Comparison of ENCODE assay signal across 1 cellular context in genomic region chr18:79624356-79624961, GRCh38.
TF ChIP-seq lines count a peak whose summit lies in the region.

No MANE protein-coding gene starts in this region.

TF ChIP-seq in K562, 482 proteins besides CTCF, POLR2A, EP300 and RAD21 (continued from another document):
- no peak for TF ChIP-seq SNRNP70 (optimal IDR thresholded peaks at IDR 0.05; ENCODE audit: low read depth, low read length)
- no peak for TF ChIP-seq TCF3 (CRISPR knock-in tag; IDR thresholded peaks at IDR 0.05)
- TF ChIP-seq CREM (IDR thresholded peaks at IDR 0.05; ENCODE audit: low read depth) = 0 out of 2 replicates have a peak, but pooled peaks have one; percentile 42
- no peak for TF ChIP-seq ATF1 (CRISPR knock-in tag; IDR thresholded peaks at IDR 0.05)
- TF ChIP-seq ATF1 (tag; IDR thresholded peaks at IDR 0.05) = peak; percentile 48
- peak; percentile 60 for TF ChIP-seq USF1 (CRISPR knock-in tag; IDR thresholded peaks at IDR 0.05)
- no peak for TF ChIP-seq TFAP4 (CRISPR knock-in tag; IDR thresholded peaks at IDR 0.05; ENCODE audit: borderline replicate concordance)
- TF ChIP-seq EGR1 (conservative IDR thresholded peaks at IDR 0.05) = no peak
- TF ChIP-seq ATF7 (IDR thresholded peaks at IDR 0.05) = peak; percentile 51; the same call in 1 of the 2 replicates
- 0 out of 2 replicates have a peak, but pooled peaks have one; percentile 10 for TF ChIP-seq L3MBTL2 (IDR thresholded peaks at IDR 0.05)
